9 cellular contexts compared by ENCODE assay signal in genomic region chr9:130837002-130837511, GRCh38. TPM values are rescaled to one million over a fixed set of nuclear protein-coding genes. Genes with fewer than 3 reads are reported as not detected.
DNase-seq lines count a peak whose midpoint lies in the region; ATAC-seq and TF ChIP-seq lines count a peak whose summit lies in the region.
"Had no signal": no experiment of that assay in that cellular context is flagged by ENCODE, and none has a peak within 500 bp of the region (broad histone marks: within the 10 kb centered on the region; RNA-seq: fewer than 3 reads in every experiment).

No MANE protein-coding gene starts in this region.

- H3K27ac ChIP-seq in ACC112 (ENCODE audit: low read depth, low read length) (peak overlapping the region; percentile 95), HUES64 (ENCODE audit: low read depth, low read length) (peak overlapping the region; percentile 24; the same call in 1 of the 2 replicates), colonic mucosa (peak overlapping the region; percentile 94)

- H3K9ac ChIP-seq in HUES64 (ENCODE audit: low read depth, low read length) (0 out of 2 replicates have a peak overlapping the region, but pooled peaks have one; percentile 21), colonic mucosa (ENCODE audit: low read depth in 2 of 2, low read length in 2 of 2) (peak overlapping the region in 1 of 2 donors; percentile 84), mucosa of stomach (ENCODE audit: low read length) (peak overlapping the region; percentile 85)

- peaks cover 38% of the 10 kb centered on the region for H3K4me1 ChIP-seq in ACC112 (ENCODE audit: control insufficient read depth, insufficient read depth, low read length, unreplicated experiment)
- peaks cover 42% of the 10 kb centered on the region for H3K4me1 ChIP-seq in HUES64 (ENCODE audit: insufficient read depth, low read length)
- peaks cover 1% of the 10 kb centered on the region for H3K4me1 ChIP-seq in colonic mucosa
- H3K4me1 ChIP-seq in mucosa of stomach (ENCODE audit: control insufficient read depth, insufficient read depth, low read length): peaks cover 28% of the 10 kb centered on the region

- H3K36me3 ChIP-seq in ACC112 (ENCODE audit: insufficient read depth, low read length) (no peaks in the 10 kb centered on the region), HUES64 (ENCODE audit: insufficient read depth, low read length) (no peaks in the 10 kb centered on the region), colonic mucosa (no peaks in the 10 kb centered on the region), mucosa of stomach (ENCODE audit: control insufficient read depth, insufficient read depth, low read length) (no peaks in the 10 kb centered on the region)

- DNase-seq in colonic mucosa (peak; percentile 51), H4 (ENCODE audit: low spot score) (no peak), mucosa of gallbladder (ENCODE audit: low spot score) (no peak), NCI-H82 treated with DMSO at 0.1 percent for 48 hours (lab: John Stamatoyannopoulos, UW; ENCODE audit: unreplicated experiment) (no peak)

- TF ChIP-seq CTCF in colonic mucosa (IDR thresholded peaks at IDR 0.05): no peak

- 57% methylated on average over 5 of the region's 5 CpGs for WGBS in HUES64

- H3K9me3 ChIP-seq in HUES64 (ENCODE audit: insufficient read depth, low read depth, low read length) (no peaks in the 10 kb centered on the region), colonic mucosa (no peaks in the 10 kb centered on the region), mucosa of stomach (ENCODE audit: control insufficient read depth, low read length) (no peaks in the 10 kb centered on the region)

- H3K27me3 ChIP-seq in ACC112 (ENCODE audit: insufficient read depth, low read length) (no peaks in the 10 kb centered on the region), HUES64 (ENCODE audit: insufficient read depth, low read length) (no peaks in the 10 kb centered on the region), colonic mucosa (no peaks in the 10 kb centered on the region), mucosa of stomach (ENCODE audit: control insufficient read depth, insufficient read depth, low read length) (no peaks in the 10 kb centered on the region)

- no peak for ATAC-seq in HG03469 (IDR thresholded peaks at IDR 0.05; ENCODE audit: unreplicated experiment)

- H3K79me2 ChIP-seq in ACC112 (ENCODE audit: control insufficient read depth, insufficient read depth, low read length, unreplicated experiment): peaks cover 81% of the 10 kb centered on the region

- intact Hi-C loops in colonic mucosa (cut with DNase I): no loop called here

- no peak overlapping the region for H2AFZ ChIP-seq in ACC112 (ENCODE audit: low read length, unreplicated experiment)

- peak overlapping the region; percentile 96 for H3K4me3 ChIP-seq in ACC112 (ENCODE audit: low read depth, low read length)
- peak overlapping the region; percentile 85 for H3K4me3 ChIP-seq in HUES64 (ENCODE audit: low read length)
- peak overlapping the region; percentile 63 for H3K4me3 ChIP-seq in colonic mucosa
- peak overlapping the region; percentile 17 for H3K4me3 ChIP-seq in mucosa of stomach (ENCODE audit: low read length)

RNA-seq across cellular contexts. Expression of gene ABL1, which starts 2.0 kb away (rescaled TPM):
- 52.1 TPM for polyA plus RNA-seq in HUES64 (2013, experiment 1 of 2)
- 48.5 TPM for polyA plus RNA-seq in HUES64 (2013, experiment 2 of 2)
- total RNA-seq in colonic mucosa: 10 to 100 TPM; 86.0 to 97.9 TPM
- total RNA-seq in H4 (2014; rRNA removed; shearing (Covaris generic)): 18.5 and 20.0 TPM in 2 replicates
- total RNA-seq in mucosa of gallbladder: 85.9 TPM

RNA-seq across cellular contexts. Expression of gene QRFP, which starts 59.6 kb away (rescaled TPM):
- polyA plus RNA-seq in HUES64 (2013, experiment 1 of 2): not detected
- polyA plus RNA-seq in HUES64 (2013, experiment 2 of 2): not detected
- under 1 TPM in 1 of 2 donors, not detected in 1; 0.77 TPM for total RNA-seq in colonic mucosa
- total RNA-seq in H4 (2014; rRNA removed; shearing (Covaris generic)): not detected in 2 replicates
- total RNA-seq in mucosa of gallbladder: not detected
- total RNA-seq: activated CD8-positive, alpha-beta memory T cell treated with anti-CD3 and anti-CD28 coated beads for 36 hours had no signal

Comparison
In these comparisons a context has a peak if more than half of its experiments do, and no peak if none do; other contexts are left out.
1. H3K27ac ChIP-seq: peak in every context shown above with its lines; median percentile 95 in ACC112; 94 in colonic mucosa; 24 in HUES64.
2. H3K4me3 ChIP-seq: peak in every context shown above with its lines; median percentile 96 in ACC112; 85 in HUES64; 63 in colonic mucosa; 17 in mucosa of stomach.